Comparison of ENCODE assay signal across 8 cellular contexts in genomic region chr17:44828919-44829557, GRCh38. TPM values are rescaled to one million over a fixed set of nuclear protein-coding genes. Genes with fewer than 3 reads are reported as not detected.
A peak's percentile ranks its signal among the peaks of the same experiment; 100 is the strongest.
DNase-seq lines count a peak whose midpoint lies in the region; ATAC-seq and TF ChIP-seq lines count a peak whose summit lies in the region.

No MANE protein-coding gene starts in this region.

- H3K9me3 ChIP-seq in MM.1S (replicated peaks; ENCODE audit: insufficient read depth, low read length) (no peaks in the 10 kb centered on the region), mammary epithelial cell (replicated peaks; ENCODE audit: insufficient read depth, low read length) (no peaks in the 10 kb centered on the region), mesenchymal stem cell (ENCODE audit: control insufficient read depth, low read length) (no peaks in the 10 kb centered on the region)

- H3K9ac ChIP-seq in MM.1S (ENCODE audit: low read length) (peak overlapping the region; percentile 71), mammary epithelial cell (ENCODE audit: insufficient read depth, low read length) (peak overlapping the region; percentile 92), mesenchymal stem cell (ENCODE audit: low read length) (peak overlapping the region; percentile 91)

- H2BK12ac ChIP-seq in mesenchymal stem cell (ENCODE audit: low read length in 2 of 2): no peak overlapping the region

- no peaks in the 10 kb centered on the region for H3K79me1 ChIP-seq in mesenchymal stem cell (replicated peaks; ENCODE audit: low read length, poor library complexity, severe bottlenecking)

- DNase-seq in EH (ENCODE audit: low read depth) (peak; percentile 44), MM.1S (no peak), mammary epithelial cell (peak; percentile 38), mesenchymal stem cell (peak; percentile 46), AG20443 (ENCODE audit: low spot score) (no peak), NCI-H187 treated with DMSO at 0.1 percent for 48 hours (lab: John Stamatoyannopoulos, UW) (no peak), globus pallidus (ENCODE audit: low spot score) (no peak)

- no peaks in the 10 kb centered on the region for H3K36me3 ChIP-seq in MM.1S (replicated peaks; ENCODE audit: insufficient read depth, low read length)
- H3K36me3 ChIP-seq in mammary epithelial cell (ENCODE audit: insufficient read depth, low read length): no peaks in the 10 kb centered on the region
- peaks cover 0 to 6% of the 10 kb centered on the region in 2 experiments for H3K36me3 ChIP-seq in mesenchymal stem cell (ENCODE audit: control insufficient read depth in 1 of 2, insufficient read depth in 2 of 2, low read depth in 1 of 2, low read length in 2 of 2)

- no peaks in the 10 kb centered on the region for H3K4me1 ChIP-seq in MM.1S (ENCODE audit: low read length)
- peaks cover 9% of the 10 kb centered on the region for H3K4me1 ChIP-seq in mammary epithelial cell (ENCODE audit: insufficient read depth, low read length)
- H3K4me1 ChIP-seq in mesenchymal stem cell (ENCODE audit: control insufficient read depth, insufficient read depth, low read depth, low read length): peaks cover 2% of the 10 kb centered on the region

- H3K23ac ChIP-seq in mesenchymal stem cell (ENCODE audit: low read length in 2 of 2): peak overlapping the region in 1 of 2 experiments; percentile 66

- H4K91ac ChIP-seq in mesenchymal stem cell (ENCODE audit: low read length): peak overlapping the region; percentile 59

- no peaks in the 10 kb centered on the region for H3F3A ChIP-seq in MM.1S (ENCODE audit: insufficient read depth, low read length)

- in situ Hi-C loops in mammary epithelial cell (cut with MboI; ENCODE audit: low sequenced_read_pairs in 2 of 2): no loop called here

- H3K4me3 ChIP-seq in MM.1S (ENCODE audit: low read length) (peak overlapping the region; percentile 67), mammary epithelial cell (replicated peaks in 1 of 3; ENCODE audit: insufficient read depth in 1 of 3, low read depth in 2 of 3, low read length in 3 of 3) (peak overlapping the region; percentile 80 to 98 (median 90)), mesenchymal stem cell (ENCODE audit: insufficient read depth in 1 of 2, low read depth in 1 of 2, low read length in 2 of 2) (peak overlapping the region; percentile 84 to 95)

- CTCF ChIA-PET in mammary epithelial cell (lab: Charles Lee; ENCODE audit: low non-redundant PET): interaction anchor here (1.3 kb wide), 1 partner anchor 50 kb away, joined by 3 read pairs; no protein-coding TSS in a partner anchor

- WGBS in mammary epithelial cell (ENCODE audit: low coverage, missing lambda C conversion rate): 3% methylated on average over 17 of the region's 24 CpGs
- WGBS in mesenchymal stem cell: under 1% methylated on average over 20 of the region's 24 CpGs

- peak overlapping the region; percentile 63 for H4K8ac ChIP-seq in mesenchymal stem cell (ENCODE audit: low read length)

- intact Hi-C loops in mammary epithelial cell (cut with micrococcal nuclease): loop anchor here (1.0 kb wide), 1 partner anchor 9 kb away; no protein-coding TSS in a partner anchor

- H2BK5ac ChIP-seq in mesenchymal stem cell (ENCODE audit: low read depth, low read length, poor library complexity, severe bottlenecking): no peak overlapping the region

- TF ChIP-seq CTCF in MM.1S (IDR thresholded peaks at IDR 0.05; ENCODE audit: low read length) (no peak), mammary epithelial cell (conservative IDR thresholded peaks at IDR 0.05 in 1 of 2, IDR thresholded peaks at IDR 0.05 in 1 of 2; ENCODE audit: extremely low read depth in 1 of 2, insufficient read depth in 1 of 2, low read depth in 1 of 2, low read length in 2 of 2) (no peak)

- H3K18ac ChIP-seq in mesenchymal stem cell (ENCODE audit: low read depth in 1 of 2, low read length in 2 of 2): peak overlapping the region; percentile 90 to 96

- no peak overlapping the region for H2AK5ac ChIP-seq in mesenchymal stem cell (ENCODE audit: low read length, severe bottlenecking)

- peaks cover 12% of the 10 kb centered on the region for H3K79me2 ChIP-seq in MM.1S (ENCODE audit: low read length)
- H3K79me2 ChIP-seq in mammary epithelial cell (ENCODE audit: insufficient read depth, low read length): peaks cover 56% of the 10 kb centered on the region

- H3K27me3 ChIP-seq in MM.1S (replicated peaks; ENCODE audit: insufficient read depth, low read length) (peaks cover 36% of the 10 kb centered on the region; the same call in 1 of the 2 replicates), mammary epithelial cell (ENCODE audit: insufficient read depth, low read length) (no peaks in the 10 kb centered on the region), mesenchymal stem cell (ENCODE audit: control insufficient read depth in 1 of 2, insufficient read depth in 1 of 2, low read length in 2 of 2) (no peaks in the 10 kb centered on the region)

- H3K9me2 ChIP-seq in MM.1S (replicated peaks; ENCODE audit: insufficient read depth, low read length): no peaks in the 10 kb centered on the region

- peak overlapping the region; percentile 67 for H2BK15ac ChIP-seq in mesenchymal stem cell (ENCODE audit: low read depth, poor library complexity, severe bottlenecking)

- dilution Hi-C loops in mammary epithelial cell (cut with HindIII; ENCODE audit: low sequenced_read_pairs): no loop called here

- no peak overlapping the region; the same call in 1 of the 2 replicates for H3K27ac ChIP-seq in MM.1S (ENCODE audit: low read length)
- H3K27ac ChIP-seq in mammary epithelial cell (ENCODE audit: insufficient read depth, low read depth, low read length): peak overlapping the region; percentile 72
- no peak overlapping the region for H3K27ac ChIP-seq in mesenchymal stem cell (ENCODE audit: low read length, poor library complexity, severe bottlenecking)

- no peak for ATAC-seq in HG02852 (IDR thresholded peaks at IDR 0.05; ENCODE audit: unreplicated experiment)

- H3K4me2 ChIP-seq in MM.1S (ENCODE audit: low read depth, low read length): peak overlapping the region; percentile 72
- peak overlapping the region; percentile 94 for H3K4me2 ChIP-seq in mammary epithelial cell (ENCODE audit: insufficient read depth, low read depth, low read length)
- H3K4me2 ChIP-seq in mesenchymal stem cell (ENCODE audit: low read length, poor library complexity, severe bottlenecking): peak overlapping the region; percentile 95

- TSS peak; percentile 50 for BruUV-seq in mammary epithelial cell (replicated peaks; lab: Mats Ljungman, UMichigan)

- peak overlapping the region; percentile 87 for H2BK120ac ChIP-seq in mesenchymal stem cell (ENCODE audit: low read depth, low read length)

- peak overlapping the region in 1 of 2 experiments; percentile 17 for H3K14ac ChIP-seq in mesenchymal stem cell (ENCODE audit: low read length in 2 of 2)

- H4K20me1 ChIP-seq in MM.1S (ENCODE audit: insufficient read depth, low read length): no peaks in the 10 kb centered on the region
- no peaks in the 10 kb centered on the region for H4K20me1 ChIP-seq in mammary epithelial cell (ENCODE audit: insufficient read depth, low read length)

- H2AFZ ChIP-seq in MM.1S (ENCODE audit: low read length) (peak overlapping the region; percentile 86), mammary epithelial cell (ENCODE audit: low read depth, low read length) (peak overlapping the region; percentile 95), mesenchymal stem cell (ENCODE audit: low read depth, low read length) (no peak overlapping the region)

- peak overlapping the region; percentile 71 to 93 for H3K4ac ChIP-seq in mesenchymal stem cell (ENCODE audit: low read depth in 1 of 2, low read length in 2 of 2)

RNA-seq across cellular contexts. Expression of gene GJC1, which starts 1.0 kb away (rescaled TPM):
- total RNA-seq in mammary epithelial cell: 10 to 100 TPM in 1 of 2 donors, 1 to 10 TPM in 1; 7.0 to 26.8 TPM
- polyA plus RNA-seq in mammary epithelial cell: 11.1 TPM
- 88.5 TPM for polyA minus RNA-seq in mammary epithelial cell
- polyA plus RNA-seq in mesenchymal stem cell (2013, experiment 1 of 2): 18.0 TPM
- 18.6 TPM for polyA plus RNA-seq in mesenchymal stem cell (2013, experiment 2 of 2)

RNA-seq across cellular contexts. Expression of gene HIGD1B, which starts 18.6 kb away (rescaled TPM):
- not detected for total RNA-seq in mammary epithelial cell
- polyA plus RNA-seq in mammary epithelial cell: not detected
- polyA minus RNA-seq in mammary epithelial cell: not detected
- not detected for polyA plus RNA-seq in mesenchymal stem cell (2013, experiment 1 of 2)
- not detected for polyA plus RNA-seq in mesenchymal stem cell (2013, experiment 2 of 2)

Comparison
In these comparisons a context has a peak if more than half of its experiments do, and no peak if none do; other contexts are left out.
1. DNase-seq: peak in EH (single experiment), mammary epithelial cell (single experiment) and mesenchymal stem cell (single experiment); none in MM.1S (single experiment), AG20443 (single experiment), NCI-H187 treated with DMSO at 0.1 percent for 48 hours (single experiment) and globus pallidus (single experiment).
2. Peak in every context shown above with its lines, with median percentiles within 50 percentile points of each other: H3K4me2 ChIP-seq, H3K4me3 ChIP-seq and H3K9ac ChIP-seq.